In the genomic region with DNA sequence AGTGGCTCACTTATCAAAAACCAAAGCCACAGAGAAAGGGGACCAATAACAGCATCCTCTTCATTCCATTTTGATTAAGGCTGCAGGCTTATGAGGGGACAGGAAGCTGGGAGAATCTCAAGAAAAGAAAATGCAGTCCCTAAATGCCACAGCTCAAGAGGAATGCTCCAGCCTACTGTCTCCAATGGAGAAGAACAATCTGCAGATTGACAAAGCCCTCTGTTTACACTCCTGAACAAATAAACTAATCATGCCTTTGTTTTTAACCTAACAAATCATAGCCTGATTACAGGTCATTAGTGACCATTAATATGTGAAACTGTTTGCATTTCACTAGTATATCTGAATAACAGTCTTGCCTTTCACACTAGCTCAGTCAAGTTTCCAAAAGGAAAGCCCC, we compare ENCODE assay signal across 32 cellular contexts. TPM values are rescaled to one million over a fixed set of nuclear protein-coding genes. Genes with fewer than 3 reads are reported as not detected.
"Had no signal": no experiment of that assay in that cellular context is flagged by ENCODE, and none has a peak within 500 bp of the region (broad histone marks: within the 10 kb centered on the region; RNA-seq: fewer than 3 reads in every experiment).

No MANE protein-coding gene starts in this region.

- H3K4me1 Mint-ChIP-seq: activated CD4-positive, alpha-beta memory T cell treated with anti-CD3 and anti-CD28 coated beads, Interleukin-2, amount 10 ng/mL, durations not matched to agents 7 days and 5 days; activated CD8-positive, alpha-beta memory T cell treated with anti-CD3 and anti-CD28 coated beads, Interleukin-2, amount 10 ng/mL, durations not matched to agents 7 days and 5 days had no signal

- H3K4me1 ChIP-seq: adrenal gland, body of pancreas, breast epithelium had no signal

- H3K9me3 ChIP-seq: adrenal gland, body of pancreas, breast epithelium had no signal

- H3K36me3 ChIP-seq: adrenal gland, breast epithelium had no signal

- H3K27me3 Mint-ChIP-seq: activated CD4-positive, alpha-beta memory T cell treated with anti-CD3 and anti-CD28 coated beads, Interleukin-2, amount 10 ng/mL, durations not matched to agents 7 days and 5 days; activated CD8-positive, alpha-beta memory T cell treated with anti-CD3 and anti-CD28 coated beads, Interleukin-2, amount 10 ng/mL, durations not matched to agents 7 days and 5 days; activated T-helper 17 cell treated with anti-CD3 and anti-CD28 coated beads, Interleukin-2, amount 50 U/mL, for 72 hours had no signal

- H3K4me3 Mint-ChIP-seq: activated CD4-positive, alpha-beta memory T cell treated with anti-CD3 and anti-CD28 coated beads, Interleukin-2, amount 10 ng/mL, durations not matched to agents 7 days and 5 days; activated CD8-positive, alpha-beta memory T cell treated with anti-CD3 and anti-CD28 coated beads, Interleukin-2, amount 10 ng/mL, durations not matched to agents 7 days and 5 days; activated naive CD4-positive, alpha-beta T cell treated with anti-CD3 and anti-CD28 coated beads for 36 hours; activated T-cell treated with anti-CD3 and anti-CD28 coated beads, Interleukin-2, amount 50 U/mL, for 72 hours; activated T-helper 17 cell treated with anti-CD3 and anti-CD28 coated beads, Interleukin-2, amount 50 U/mL, for 72 hours had no signal

- H3K36me3 Mint-ChIP-seq: activated CD8-positive, alpha-beta memory T cell treated with anti-CD3 and anti-CD28 coated beads, Interleukin-2, amount 10 ng/mL, durations not matched to agents 7 days and 5 days; activated naive CD4-positive, alpha-beta T cell treated with anti-CD3 and anti-CD28 coated beads, Interleukin-2, amount 50 U/mL, for 72 hours had no signal

- H3K27ac Mint-ChIP-seq: activated CD4-positive, alpha-beta memory T cell treated with anti-CD3 and anti-CD28 coated beads, Interleukin-2, amount 10 ng/mL, durations not matched to agents 7 days and 5 days; activated CD8-positive, alpha-beta memory T cell treated with anti-CD3 and anti-CD28 coated beads, Interleukin-2, amount 10 ng/mL, durations not matched to agents 7 days and 5 days; activated naive CD4-positive, alpha-beta T cell treated with anti-CD3 and anti-CD28 coated beads for 36 hours; activated naive CD4-positive, alpha-beta T cell treated with anti-CD3 and anti-CD28 coated beads, Interleukin-2, amount 50 U/mL, for 72 hours; activated T-cell treated with anti-CD3 and anti-CD28 coated beads, Interleukin-2, amount 50 U/mL, for 72 hours; activated T-helper 17 cell treated with anti-CD3 and anti-CD28 coated beads, Interleukin-2, amount 50 U/mL, for 72 hours had no signal

- H3K9me3 Mint-ChIP-seq: activated CD4-positive, alpha-beta memory T cell treated with anti-CD3 and anti-CD28 coated beads, Interleukin-2, amount 10 ng/mL, durations not matched to agents 7 days and 5 days; activated naive CD4-positive, alpha-beta T cell treated with anti-CD3 and anti-CD28 coated beads for 36 hours; activated naive CD4-positive, alpha-beta T cell treated with anti-CD3 and anti-CD28 coated beads, Interleukin-2, amount 50 U/mL, for 72 hours; activated T-cell treated with anti-CD3 and anti-CD28 coated beads, Interleukin-2, amount 50 U/mL, for 72 hours; activated T-helper 17 cell treated with anti-CD3 and anti-CD28 coated beads, Interleukin-2, amount 50 U/mL, for 72 hours had no signal

- H3K27me3 ChIP-seq: adrenal gland, body of pancreas, breast epithelium had no signal

- H3K27ac ChIP-seq: adrenal gland, body of pancreas, breast epithelium, VCaP had no signal

- DNase-seq: activated CD4-positive, alpha-beta memory T cell treated with anti-CD3 and anti-CD28 coated beads, Interleukin-2, amount 10 ng/mL, durations not matched to agents 7 days and 5 days; activated CD4-positive, alpha-beta T cell treated with anti-CD3 and anti-CD28 coated beads for 1 hour; activated CD4-positive, alpha-beta T cell treated with anti-CD3 and anti-CD28 coated beads for 48 hours; activated CD4-positive, CD25-positive, alpha-beta regulatory T cell; activated CD8-positive, alpha-beta memory T cell treated with anti-CD3 and anti-CD28 coated beads for 24 hours; activated CD8-positive, alpha-beta memory T cell treated with anti-CD3 and anti-CD28 coated beads, Interleukin-2, amount 10 ng/mL, durations not matched to agents 7 days and 5 days; activated CD8-positive, alpha-beta memory T cell treated with anti-CD3 and anti-CD28 coated beads, Interleukin-2, amount 50 U/mL, for 48 hours; activated gamma-delta T cell; activated naive CD4-positive, alpha-beta T cell treated with anti-CD3 and anti-CD28 coated beads for 36 hours; activated T-cell treated with anti-CD3 and anti-CD28 coated beads, Interleukin-2, amount 50 U/mL, for 72 hours; adrenal gland; body of pancreas; NCI-H1105; NCI-H1417 treated with DMSO at 0.1 percent for 48 hours; NCI-H187 treated with DMSO at 0.1 percent for 48 hours; NCI-H2081; NCI-H345; NCI-H524 treated with DMSO at 0.1 percent for 48 hours; NCI-H748 treated with DMSO at 0.1 percent for 48 hours; NK-92 treated with Interleukin-12 subunit alpha and Interleukin-12 subunit beta, amount 100 ng/mL, for 24 hours; OCI-M1; Right ventricle myocardium superior; SW 1271; T-helper 1 cell; T-helper 2 cell; T-helper 9 cell had no signal

- H3K4me3 ChIP-seq: adrenal gland, body of pancreas, breast epithelium, K562 had no signal

- ATAC-seq: activated CD8-positive, alpha-beta memory T cell treated with anti-CD3 and anti-CD28 coated beads, Interleukin-2, amount 10 ng/mL, durations not matched to agents 7 days and 5 days; activated naive CD4-positive, alpha-beta T cell treated with anti-CD3 and anti-CD28 coated beads, Interleukin-2, amount 50 U/mL, for 72 hours; activated T-cell treated with anti-CD3 and anti-CD28 coated beads, Interleukin-2, amount 50 U/mL, for 72 hours; activated T-helper 17 cell treated with anti-CD3 and anti-CD28 coated beads, Interleukin-2, amount 50 U/mL, for 72 hours; body of pancreas; K562 had no signal

RNA-seq across cellular contexts. Expression of a gene that starts 26.5 kb away (rescaled TPM):
- total RNA-seq: activated naive CD4-positive, alpha-beta T cell treated with anti-CD3 and anti-CD28 coated beads for 36 hours; K562; NCI-H460 had no signal
- polyA plus RNA-seq: K562 had no signal
